ENCODE assay signal across 33 cellular contexts in the genomic region with DNA sequence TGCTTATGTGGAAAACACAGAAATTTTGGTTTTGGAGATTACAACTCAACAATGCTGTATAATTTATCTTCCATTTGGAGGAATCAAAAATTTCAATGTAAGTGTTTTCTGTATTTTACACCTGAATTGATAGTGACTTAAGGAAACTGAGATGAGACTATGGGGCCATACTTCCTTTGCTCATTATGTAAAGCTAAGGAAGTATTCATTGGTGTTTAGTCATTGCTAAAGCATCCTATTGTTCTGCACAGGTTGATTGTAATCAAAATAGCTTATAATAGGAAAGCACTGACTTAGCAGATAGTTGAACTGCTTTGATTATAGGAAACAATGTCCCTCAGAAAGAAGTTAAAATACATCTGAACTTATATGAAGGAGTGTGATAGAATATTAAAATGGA.
"Had no signal": no experiment of that assay in that cellular context is flagged by ENCODE, and none has a peak within 500 bp of the region (broad histone marks: within the 10 kb centered on the region; RNA-seq: fewer than 3 reads in every experiment).

No MANE protein-coding gene starts in this region.

- H3K36me3 ChIP-seq: brain microvascular endothelial cell, cardiac muscle cell had no signal

- H3K4me3 ChIP-seq: cardiac muscle cell had no signal

- H3K27ac ChIP-seq: brain microvascular endothelial cell, cardiac muscle cell, VCaP had no signal

- DNase-seq: activated B cell treated with CpG ODN at 0.5 μM for 24 hours; activated CD4-positive, alpha-beta T cell treated with anti-CD3 and anti-CD28 coated beads for 1 hour; activated CD4-positive, alpha-beta T cell treated with anti-CD3 and anti-CD28 coated beads for 48 hours; activated CD4-positive, alpha-beta T cell treated with anti-CD3 and anti-CD28 coated beads, Interleukin-2, amount 50 U/mL, for 4 hours; activated CD8-positive, alpha-beta T cell treated with anti-CD3 and anti-CD28 coated beads for 36 hours; activated effector memory CD4-positive, alpha-beta T cell treated with anti-CD3 and anti-CD28 coated beads, Interleukin-2, amount 50 U/mL, for 16 hours; activated naive CD4-positive, alpha-beta T cell; activated naive CD4-positive, alpha-beta T cell treated with anti-CD3 and anti-CD28 coated beads, Interleukin-2, amount 50 U/mL, for 16 hours; activated naive CD8-positive, alpha-beta T cell treated with anti-CD3 and anti-CD28 coated beads for 36 hours; activated T-cell treated with anti-CD3 and anti-CD28 coated beads, Interleukin-2, amount 50 U/mL, for 1 hour; activated T-cell treated with anti-CD3 and anti-CD28 coated beads, Interleukin-2, amount 50 U/mL, for 72 hours; amniotic stem cell; aorta; brain microvascular endothelial cell; Karpas-422; NCI-H1048; NCI-H1105 treated with DMSO at 0.1 percent for 48 hours; NCI-H1436 treated with DMSO at 0.1 percent for 48 hours; NCI-H1694 treated with DMSO at 0.1 percent for 48 hours; NCI-H2029; NCI-H345; NCI-H524 treated with DMSO at 0.1 percent for 48 hours; NK-92 treated with Interleukin-12 subunit alpha and Interleukin-12 subunit beta, amount 100 ng/mL, for 24 hours; OCI-M1; Right ventricle myocardium superior; SW 1271; T-helper 1 cell; T-helper 2 cell; T-helper 9 cell had no signal

- H3K27ac Mint-ChIP-seq: activated B cell treated with CpG ODN at 0.5 μM for 24 hours; activated CD8-positive, alpha-beta T cell treated with anti-CD3 and anti-CD28 coated beads for 36 hours; activated naive CD8-positive, alpha-beta T cell treated with anti-CD3 and anti-CD28 coated beads for 36 hours; activated T-cell treated with anti-CD3 and anti-CD28 coated beads, Interleukin-2, amount 50 U/mL, for 72 hours; activated T-helper 17 cell treated with anti-CD3 and anti-CD28 coated beads, Interleukin-2, amount 50 U/mL, for 72 hours had no signal

- H3K4me3 Mint-ChIP-seq: activated B cell treated with CpG ODN at 0.5 μM for 24 hours; activated CD8-positive, alpha-beta T cell treated with anti-CD3 and anti-CD28 coated beads for 36 hours; activated naive CD8-positive, alpha-beta T cell treated with anti-CD3 and anti-CD28 coated beads for 36 hours; activated T-cell treated with anti-CD3 and anti-CD28 coated beads, Interleukin-2, amount 50 U/mL, for 72 hours; activated T-helper 17 cell treated with anti-CD3 and anti-CD28 coated beads, Interleukin-2, amount 50 U/mL, for 72 hours; central memory CD8-positive, alpha-beta T cell had no signal

- H3K36me3 Mint-ChIP-seq: activated naive CD8-positive, alpha-beta T cell treated with anti-CD3 and anti-CD28 coated beads for 36 hours had no signal

- H3K4me1 Mint-ChIP-seq: activated B cell treated with CpG ODN at 0.5 μM for 24 hours; activated naive CD8-positive, alpha-beta T cell treated with anti-CD3 and anti-CD28 coated beads for 36 hours; activated T-helper 17 cell treated with anti-CD3 and anti-CD28 coated beads, Interleukin-2, amount 50 U/mL, for 72 hours; central memory CD8-positive, alpha-beta T cell had no signal

- ATAC-seq: activated CD8-positive, alpha-beta T cell treated with anti-CD3 and anti-CD28 coated beads for 36 hours; activated T-cell treated with anti-CD3 and anti-CD28 coated beads, Interleukin-2, amount 50 U/mL, for 72 hours; activated T-helper 17 cell treated with anti-CD3 and anti-CD28 coated beads, Interleukin-2, amount 50 U/mL, for 72 hours had no signal

- H3K27me3 ChIP-seq: brain microvascular endothelial cell, cardiac muscle cell had no signal

- H3K27me3 Mint-ChIP-seq: activated B cell treated with CpG ODN at 0.5 μM for 24 hours; activated CD8-positive, alpha-beta T cell treated with anti-CD3 and anti-CD28 coated beads for 36 hours; activated naive CD8-positive, alpha-beta T cell treated with anti-CD3 and anti-CD28 coated beads for 36 hours; activated T-helper 17 cell treated with anti-CD3 and anti-CD28 coated beads, Interleukin-2, amount 50 U/mL, for 72 hours; central memory CD8-positive, alpha-beta T cell had no signal
